22 cellular contexts compared by ENCODE assay signal in the genomic region with DNA sequence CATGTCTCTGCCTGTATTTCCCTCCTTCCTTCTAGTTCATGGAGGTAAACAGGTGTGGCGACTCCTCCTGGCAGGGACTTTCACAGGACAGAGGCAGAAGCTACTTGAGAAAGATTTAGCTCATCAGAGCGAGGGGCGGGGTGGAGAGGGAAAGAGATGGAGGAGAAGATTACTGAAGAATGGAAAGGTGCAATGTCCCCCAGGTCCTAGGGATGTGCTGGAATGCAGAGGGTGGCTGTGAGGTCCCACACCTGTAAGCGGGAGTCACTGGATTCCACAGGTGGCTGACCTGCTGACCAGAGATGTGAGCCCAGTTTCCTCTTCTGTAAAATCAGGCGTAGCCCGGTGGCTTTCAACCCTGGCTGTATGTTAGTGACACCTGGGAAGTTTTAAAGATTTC.
A peak's percentile ranks its signal among the peaks of the same experiment; 100 is the strongest.
DNase-seq lines count a peak whose midpoint lies in the region; ATAC-seq and TF ChIP-seq lines count a peak whose summit lies in the region.
"Had no signal": no experiment of that assay in that cellular context is flagged by ENCODE, and none has a peak within 500 bp of the region (broad histone marks: within the 10 kb centered on the region; RNA-seq: fewer than 3 reads in every experiment).

No MANE protein-coding gene starts in this region.

- peak overlapping the region; percentile 13 to 62 for H3K27ac Mint-ChIP-seq in stimulated activated naive CD8-positive, alpha-beta T cell treated with anti-CD3 and anti-CD28 coated beads, Interleukin-15, amount 100 ng/mL, for 72 hours
- H3K27ac Mint-ChIP-seq: CD4-positive, alpha-beta memory T cell had no signal

- DNase-seq in stimulated activated naive CD8-positive, alpha-beta T cell treated with anti-CD3 and anti-CD28 coated beads, Interleukin-15, amount 100 ng/mL, for 72 hours: no peak
- no peak for DNase-seq in stimulated activated naive CD8-positive, alpha-beta T cell treated with anti-CD3 and anti-CD28 coated beads, Interleukin-15, Interleukin-2, amounts not matched to agents 100 U/mL and 50 U/mL, for 24 hours
- no peak for DNase-seq in OCI-LY7 (ENCODE audit: low spot score)
- no peak for DNase-seq in hepatocyte (ENCODE audit: low spot score)
- DNase-seq in WERI-Rb-1: no peak
- no peak for DNase-seq in stomach
- no peak for DNase-seq in SHP77 (lab: John Stamatoyannopoulos, UW)
- DNase-seq: AML-193; C1 segment of cervical spinal cord; CD4-positive, alpha-beta memory T cell; COR-L47; DMS 273 treated with DMSO at 0.1 percent for 48 hours; DMS79; GF-D8; KG1; NCI-H2029; NCI-H446 treated with DMSO at 0.1 percent for 48 hours; NCI-H526; Right ventricle myocardium superior had no signal

- no TSS peak for BruUV-seq in OCI-LY7 (replicated peaks; lab: Mats Ljungman, UMichigan)

- H3K4me1 Mint-ChIP-seq in stimulated activated naive CD8-positive, alpha-beta T cell treated with anti-CD3 and anti-CD28 coated beads, Interleukin-15, amount 100 ng/mL, for 72 hours: no peaks in the 10 kb centered on the region
- H3K4me1 Mint-ChIP-seq: CD4-positive, alpha-beta memory T cell had no signal

- no peak for ATAC-seq in stimulated activated naive CD8-positive, alpha-beta T cell treated with anti-CD3 and anti-CD28 coated beads, Interleukin-15, amount 100 ng/mL, for 72 hours
- no peak for ATAC-seq in stimulated activated naive CD8-positive, alpha-beta T cell treated with anti-CD3 and anti-CD28 coated beads, Interleukin-15, Interleukin-2, amounts not matched to agents 100 U/mL and 50 U/mL, for 24 hours

- intact Hi-C loops in OCI-LY7 (cut with micrococcal nuclease; ENCODE audit: unreplicated experiment) (no loop called here), stomach (cut with DNase I; ENCODE audit: low total_unique reads) (no loop called here)

- H3K27ac ChIP-seq in OCI-LY7 (ENCODE audit: low read depth, low read length, poor library complexity, severe bottlenecking): peak overlapping the region; percentile 53
- H3K27ac ChIP-seq in hepatocyte: peak overlapping the region; percentile 86
- no peak overlapping the region for H3K27ac ChIP-seq in WERI-Rb-1
- no peak overlapping the region for H3K27ac ChIP-seq in stomach
- H3K27ac ChIP-seq: A549, SK-N-MC had no signal

- POLR2A ChIA-PET in OCI-LY7 (lab: Charles Lee): interaction anchor here (0.9 to 1.4 kb wide), 3 partner anchors 14 to 46 kb away, joined by 3 read pairs; no protein-coding TSS in a partner anchor

- TF ChIP-seq CTCF in OCI-LY7 (conservative IDR thresholded peaks at IDR 0.05; ENCODE audit: low read length) (no peak; the same call in 1 of the 2 replicates), hepatocyte (IDR thresholded peaks at IDR 0.05; ENCODE audit: poor library complexity) (no peak), WERI-Rb-1 (IDR thresholded peaks at IDR 0.05; ENCODE audit: low read depth, low read length) (no peak), stomach (IDR thresholded peaks at IDR 0.05) (no peak)

- TF ChIP-seq EP300 in stomach (IDR thresholded peaks at IDR 0.05): no peak

- H3K4me3 ChIP-seq in OCI-LY7 (ENCODE audit: low read depth, low read length, poor library complexity, severe bottlenecking): no peak overlapping the region
- H3K4me3 ChIP-seq in hepatocyte: no peak overlapping the region
- no peak overlapping the region for H3K4me3 ChIP-seq in WERI-Rb-1 (ENCODE audit: low read depth, low read length)
- H3K4me3 ChIP-seq in stomach: no peak overlapping the region
- H3K4me3 ChIP-seq: A549, MG63, SK-N-MC had no signal

- CTCF ChIA-PET in OCI-LY7 (lab: Charles Lee; ENCODE audit: unreplicated experiment): interaction anchor here (1.2 kb wide), 1 partner anchor 9 kb away, joined by 3 read pairs; no protein-coding TSS in a partner anchor

- H2AFZ ChIP-seq in OCI-LY7 (ENCODE audit: low read length) (peak overlapping the region; percentile 18; the same call in 1 of the 2 replicates), hepatocyte (no peak overlapping the region)

- H3K36me3 ChIP-seq in OCI-LY7 (ENCODE audit: insufficient read depth, low read length): peaks cover 6% of the 10 kb centered on the region; the same call in 1 of the 2 replicates
- no peaks in the 10 kb centered on the region for H3K36me3 ChIP-seq in hepatocyte (replicated peaks; ENCODE audit: insufficient read depth, low read depth)
- no peaks in the 10 kb centered on the region for H3K36me3 ChIP-seq in WERI-Rb-1
- no peaks in the 10 kb centered on the region for H3K36me3 ChIP-seq in stomach
- H3K36me3 ChIP-seq: MG63 had no signal

- no peak for TF ChIP-seq POLR2A in stomach (IDR thresholded peaks at IDR 0.05)

- no peaks in the 10 kb centered on the region for H3K9me3 Mint-ChIP-seq in stimulated activated naive CD8-positive, alpha-beta T cell treated with anti-CD3 and anti-CD28 coated beads, Interleukin-15, amount 100 ng/mL, for 72 hours
- H3K9me3 Mint-ChIP-seq: CD4-positive, alpha-beta memory T cell had no signal

- H3K4me2 ChIP-seq in OCI-LY7 (ENCODE audit: low read length) (peak overlapping the region; percentile 38), hepatocyte (peak overlapping the region; percentile 30)
- H3K4me2 ChIP-seq: A549 had no signal

- H3K27me3 Mint-ChIP-seq in stimulated activated naive CD8-positive, alpha-beta T cell treated with anti-CD3 and anti-CD28 coated beads, Interleukin-15, amount 100 ng/mL, for 72 hours: peaks cover 20% of the 10 kb centered on the region

- H3K9me3 ChIP-seq in OCI-LY7 (ENCODE audit: low read length): no peaks in the 10 kb centered on the region; the same call in 1 of the 2 replicates
- H3K9me3 ChIP-seq in hepatocyte (ENCODE audit: low read depth): no peaks in the 10 kb centered on the region
- no peaks in the 10 kb centered on the region for H3K9me3 ChIP-seq in WERI-Rb-1 (ENCODE audit: severe bottlenecking)
- H3K9me3 ChIP-seq in stomach: no peaks in the 10 kb centered on the region
- H3K9me3 ChIP-seq: A549, MG63 had no signal

- no peak overlapping the region for H3K4me3 Mint-ChIP-seq in stimulated activated naive CD8-positive, alpha-beta T cell treated with anti-CD3 and anti-CD28 coated beads, Interleukin-15, amount 100 ng/mL, for 72 hours
- H3K4me3 Mint-ChIP-seq: CD4-positive, alpha-beta memory T cell had no signal

- H3K9me2 ChIP-seq in OCI-LY7 (ENCODE audit: insufficient read depth, low read length) (no peaks in the 10 kb centered on the region), hepatocyte (replicated peaks; ENCODE audit: insufficient read depth) (no peaks in the 10 kb centered on the region)

- H3K79me2 ChIP-seq in OCI-LY7 (ENCODE audit: insufficient read depth, low read depth, low read length) (0 out of 2 replicates have a peak, but pooled peaks cover 3% of the 10 kb centered on the region), hepatocyte (no peaks in the 10 kb centered on the region)

- WGBS in hepatocyte (ENCODE audit: low lambda C conversion rate, missing lambda C conversion rate): 92% methylated on average over 6 of the region's 6 CpGs
- WGBS in stomach, 5 donors: 68 to 83% (median 81%) methylated on average over 6 of the region's 6 CpGs

- H4K20me1 ChIP-seq in OCI-LY7 (ENCODE audit: insufficient read depth, low read length): no peaks in the 10 kb centered on the region
- H4K20me1 ChIP-seq in hepatocyte (ENCODE audit: insufficient read depth, poor library complexity, severe bottlenecking): no peaks in the 10 kb centered on the region

- H3K27me3 ChIP-seq in hepatocyte: no peaks in the 10 kb centered on the region
- H3K27me3 ChIP-seq in WERI-Rb-1 (ENCODE audit: insufficient read depth, low read depth, severe bottlenecking): no peaks in the 10 kb centered on the region
- H3K27me3 ChIP-seq in stomach: peaks cover 0 to 9% (median 5%) of the 10 kb centered on the region in 3 donors
- H3K27me3 ChIP-seq: MG63 had no signal

- peaks cover 67% of the 10 kb centered on the region for H3K4me1 ChIP-seq in OCI-LY7 (ENCODE audit: insufficient read depth, low read length, poor library complexity, severe bottlenecking)
- H3K4me1 ChIP-seq in hepatocyte (ENCODE audit: insufficient read depth): peaks cover 11% of the 10 kb centered on the region
- H3K4me1 ChIP-seq in stomach: peaks cover 0 to 5% (median 0%) of the 10 kb centered on the region in 4 donors
- H3K4me1 ChIP-seq: A549 had no signal

Comparison
In these comparisons a context has a peak if more than half of its experiments do, and no peak if none do; other contexts are left out.
1. H3K27ac ChIP-seq: peak in OCI-LY7 (single experiment) and hepatocyte (single experiment); none in WERI-Rb-1 (single experiment) and stomach (0 of 5).